Comparison of ENCODE assay signal across 34 cellular contexts in the genomic region with DNA sequence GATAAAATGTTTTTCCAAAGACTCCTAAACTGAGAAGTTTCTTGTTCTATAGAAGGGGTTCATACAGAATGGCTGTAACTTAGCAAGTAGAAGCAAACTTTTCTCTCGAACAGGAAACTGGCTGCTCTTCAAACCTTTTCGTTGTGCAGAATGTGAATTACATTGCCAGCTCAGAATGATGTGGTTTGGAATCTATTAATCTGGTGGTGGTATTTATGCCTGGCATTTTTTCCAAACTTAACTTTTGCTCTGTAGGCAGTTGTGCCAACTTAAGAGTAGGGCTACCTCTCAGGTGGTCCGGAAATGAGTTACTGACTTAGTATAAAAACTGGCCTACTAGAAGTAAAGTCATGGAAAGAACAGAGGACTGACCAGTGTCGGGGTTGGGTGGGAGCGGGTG. TPM values are rescaled to one million over a fixed set of nuclear protein-coding genes. Genes with fewer than 3 reads are reported as not detected.
"Had no signal": no experiment of that assay in that cellular context is flagged by ENCODE, and none has a peak within 500 bp of the region (broad histone marks: within the 10 kb centered on the region; RNA-seq: fewer than 3 reads in every experiment).

No MANE protein-coding gene starts in this region.

- H3K9ac ChIP-seq: KMS-11 had no signal

- ATAC-seq: activated T-cell treated with anti-CD3 and anti-CD28 coated beads, Interleukin-2, amount 50 U/mL, for 72 hours; activated T-helper 17 cell treated with anti-CD3 and anti-CD28 coated beads, Interleukin-2, amount 50 U/mL, for 72 hours; PC-3; SK-N-SH treated with all-trans-retinoic acid at 6 μM for 48 hours; T-cell; T-helper 17 cell had no signal

- H3K27ac ChIP-seq: KMS-11, Peyer's patch, SJSA1, WERI-Rb-1 had no signal

- H3K4me1 Mint-ChIP-seq: activated CD4-positive, alpha-beta memory T cell treated with anti-CD3 and anti-CD28 coated beads, Interleukin-2, amount 10 ng/mL, durations not matched to agents 7 days and 5 days; activated naive CD4-positive, alpha-beta T cell treated with anti-CD3 and anti-CD28 coated beads, Interleukin-2, amount 50 U/mL, for 24 hours; activated T-helper 17 cell treated with anti-CD3 and anti-CD28 coated beads, Interleukin-2, amount 50 U/mL, for 72 hours; T-helper 17 cell had no signal

- H3K27me3 ChIP-seq: SJSA1 had no signal

- H3K36me3 Mint-ChIP-seq: activated naive CD4-positive, alpha-beta T cell treated with anti-CD3 and anti-CD28 coated beads, Interleukin-2, amount 50 U/mL, for 24 hours; activated naive CD8-positive, alpha-beta T cell treated with anti-CD3 and anti-CD28 coated beads, Interleukin-2, amount 10 ng/mL, durations not matched to agents 7 days and 5 days; brain; T-cell had no signal

- H3K27ac Mint-ChIP-seq: activated CD4-positive, alpha-beta memory T cell treated with anti-CD3 and anti-CD28 coated beads, Interleukin-2, amount 10 ng/mL, durations not matched to agents 7 days and 5 days; activated naive CD4-positive, alpha-beta T cell treated with anti-CD3 and anti-CD28 coated beads, Interleukin-2, amount 50 U/mL, for 24 hours; activated naive CD8-positive, alpha-beta T cell treated with anti-CD3 and anti-CD28 coated beads, Interleukin-2, amount 10 ng/mL, durations not matched to agents 7 days and 5 days; activated T-cell treated with anti-CD3 and anti-CD28 coated beads, Interleukin-2, amount 50 U/mL, for 72 hours; activated T-helper 17 cell treated with anti-CD3 and anti-CD28 coated beads, Interleukin-2, amount 50 U/mL, for 72 hours; T-cell; T-helper 17 cell had no signal

- H3K9me3 Mint-ChIP-seq: activated CD4-positive, alpha-beta memory T cell treated with anti-CD3 and anti-CD28 coated beads, Interleukin-2, amount 10 ng/mL, durations not matched to agents 7 days and 5 days; activated naive CD4-positive, alpha-beta T cell treated with anti-CD3 and anti-CD28 coated beads, Interleukin-2, amount 50 U/mL, for 24 hours; activated naive CD8-positive, alpha-beta T cell treated with anti-CD3 and anti-CD28 coated beads, Interleukin-2, amount 10 ng/mL, durations not matched to agents 7 days and 5 days; activated T-cell treated with anti-CD3 and anti-CD28 coated beads, Interleukin-2, amount 50 U/mL, for 72 hours; activated T-helper 17 cell treated with anti-CD3 and anti-CD28 coated beads, Interleukin-2, amount 50 U/mL, for 72 hours; central memory CD8-positive, alpha-beta T cell; T-cell had no signal

- H3K4me3 Mint-ChIP-seq: activated CD4-positive, alpha-beta memory T cell treated with anti-CD3 and anti-CD28 coated beads, Interleukin-2, amount 10 ng/mL, durations not matched to agents 7 days and 5 days; activated naive CD4-positive, alpha-beta T cell treated with anti-CD3 and anti-CD28 coated beads, Interleukin-2, amount 50 U/mL, for 24 hours; activated naive CD8-positive, alpha-beta T cell treated with anti-CD3 and anti-CD28 coated beads, Interleukin-2, amount 10 ng/mL, durations not matched to agents 7 days and 5 days; activated T-cell treated with anti-CD3 and anti-CD28 coated beads, Interleukin-2, amount 50 U/mL, for 72 hours; activated T-helper 17 cell treated with anti-CD3 and anti-CD28 coated beads, Interleukin-2, amount 50 U/mL, for 72 hours; central memory CD8-positive, alpha-beta T cell; T-cell; T-helper 17 cell had no signal

- DNase-seq: activated CD4-positive, alpha-beta memory T cell treated with anti-CD3 and anti-CD28 coated beads, Interleukin-2, amount 10 ng/mL, durations not matched to agents 7 days and 5 days; activated CD4-positive, alpha-beta T cell treated with anti-CD3 and anti-CD28 coated beads for 1 hour; activated CD4-positive, alpha-beta T cell treated with anti-CD3 and anti-CD28 coated beads for 48 hours; activated CD4-positive, CD25-positive, alpha-beta regulatory T cell; activated effector memory CD4-positive, alpha-beta T cell treated with anti-CD3 and anti-CD28 coated beads, Interleukin-2, amount 50 U/mL, for 16 hours; activated naive CD4-positive, alpha-beta T cell treated with Interleukin-2 at 50 U/mL for 16 hours; activated naive CD8-positive, alpha-beta T cell treated with anti-CD3 and anti-CD28 coated beads, Interleukin-2, amount 10 ng/mL, durations not matched to agents 7 days and 5 days; activated T-cell treated with anti-CD3 and anti-CD28 coated beads, Interleukin-2, amount 50 U/mL, for 1 hour; activated T-cell treated with anti-CD3 and anti-CD28 coated beads, Interleukin-2, amount 50 U/mL, for 72 hours; amygdala; NCI-H1092 treated with DMSO at 0.1 percent for 48 hours; NCI-H1417; NCI-H146; NCI-H187 treated with DMSO at 0.1 percent for 48 hours; NCI-H2081 treated with DMSO at 0.1 percent for 48 hours; NCI-H226; NCI-H446 treated with DMSO at 0.1 percent for 48 hours; NCI-H524; NK-92 treated with Interleukin-12 subunit alpha and Interleukin-12 subunit beta, amount 100 ng/mL, for 24 hours; PC-3; Peyer's patch; RPMI8226; SHP77 treated with DMSO at 0.1 percent for 48 hours; T-cell; T-helper 17 cell; WERI-Rb-1 had no signal

- H3K4me3 ChIP-seq: Peyer's patch, SJSA1 had no signal

- H3K4me2 ChIP-seq: KMS-11 had no signal

- H3K9me3 ChIP-seq: Peyer's patch, SJSA1 had no signal

- H3K36me3 ChIP-seq: Peyer's patch, SJSA1, WERI-Rb-1 had no signal

RNA-seq across cellular contexts. Expression of a gene that starts 26.6 kb away (rescaled TPM):
- total RNA-seq: activated CD4-positive, alpha-beta memory T cell treated with anti-CD3 and anti-CD28 coated beads, Interleukin-2, amount 10 ng/mL, durations not matched to agents 7 days and 5 days; activated CD8-positive, alpha-beta memory T cell treated with anti-CD3 and anti-CD28 coated beads for 36 hours; activated naive CD8-positive, alpha-beta T cell treated with anti-CD3 and anti-CD28 coated beads, Interleukin-2, amount 10 ng/mL, durations not matched to agents 7 days and 5 days; activated T-cell treated with anti-CD3 and anti-CD28 coated beads, Interleukin-2, amount 50 U/mL, for 72 hours had no signal
